ENCODE assay signal across 8 cellular contexts in the genomic region with DNA sequence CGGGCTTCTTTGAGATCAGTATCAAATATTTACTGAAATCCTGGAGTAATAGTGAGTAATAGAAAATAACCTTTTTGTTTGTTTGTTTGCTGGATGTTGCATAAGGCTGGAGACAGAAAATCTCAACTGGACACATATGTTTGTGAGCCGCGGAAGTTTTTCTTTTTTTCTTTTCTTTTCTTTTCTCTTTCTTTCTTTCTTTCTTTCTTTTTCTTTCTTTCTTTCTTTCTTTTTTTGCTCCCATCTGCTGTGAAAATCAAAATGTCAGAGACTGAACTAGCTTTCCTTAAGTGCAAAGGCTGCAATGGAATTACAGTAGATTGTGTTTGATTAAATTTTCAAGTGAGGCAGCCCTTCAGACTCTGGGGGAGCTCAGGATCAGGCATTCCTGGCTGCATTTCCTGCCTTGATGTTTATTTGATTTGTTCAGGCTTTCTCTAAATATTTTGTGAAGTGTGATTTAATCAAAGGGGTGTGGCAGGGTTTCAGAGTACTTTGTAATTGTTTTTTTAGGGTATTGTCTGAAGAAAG. TPM values are rescaled to one million over a fixed set of nuclear protein-coding genes. Genes with fewer than 3 reads are reported as not detected.
DNase-seq lines count a peak whose midpoint lies in the region; ATAC-seq, FAIRE-seq and TF ChIP-seq lines count a peak whose summit lies in the region.

No MANE protein-coding gene starts in this region.

- no peaks in the 10 kb centered on the region for H3K79me2 ChIP-seq in fibroblast of lung (ENCODE audit: control insufficient read depth, insufficient read depth, low read length)

- no peak for ATAC-seq in HG03521 (IDR thresholded peaks at IDR 0.05; ENCODE audit: unreplicated experiment)
- no peak for ATAC-seq in HG02870 (IDR thresholded peaks at IDR 0.05; ENCODE audit: unreplicated experiment)
- no peak for ATAC-seq in HG03342 (IDR thresholded peaks at IDR 0.05; ENCODE audit: unreplicated experiment)

- H3K4me2 ChIP-seq in fibroblast of lung (ENCODE audit: extremely low read depth, insufficient read depth, low read length), result peak overlapping the region; percentile 60

- no peaks in the 10 kb centered on the region for H3K9me3 ChIP-seq in SJSA1 (replicated peaks)
- no peaks in the 10 kb centered on the region for H3K9me3 ChIP-seq in fibroblast of lung (ENCODE audit: control insufficient read depth, insufficient read depth, low read depth, low read length)

- H4K20me1 ChIP-seq in fibroblast of lung (ENCODE audit: control insufficient read depth, extremely low read depth, insufficient read depth, low read length), result no peaks in the 10 kb centered on the region

- TF ChIP-seq CTCF in fibroblast of lung (conservative IDR thresholded peaks at IDR 0.05 in 1 of 2, IDR thresholded peaks at IDR 0.05 in 1 of 2; ENCODE audit: low read depth in 1 of 2, low read length in 2 of 2), result no peak
- TF ChIP-seq CTCF in retinal pigment epithelial cell (conservative IDR thresholded peaks at IDR 0.05; ENCODE audit: low read depth, low read length), result no peak

- peak; percentile 4 for FAIRE-seq in GM19239 (lab: Jason Lieb, UNC)

- no peaks in the 10 kb centered on the region; the same call in 1 of the 2 replicates for H3K27me3 ChIP-seq in SJSA1 (replicated peaks)
- no peaks in the 10 kb centered on the region for H3K27me3 ChIP-seq in fibroblast of lung (ENCODE audit: control insufficient read depth, insufficient read depth, low read length)

- peak overlapping the region; percentile 57 for H3K4me3 ChIP-seq in SJSA1
- H3K4me3 ChIP-seq in fibroblast of lung (replicated peaks in 1 of 4; ENCODE audit: control extremely low read depth in 1 of 4, insufficient read depth in 1 of 4, low read depth in 3 of 4, low read length in 4 of 4), result peak overlapping the region; percentile 60 to 76 (median 72)
- peak overlapping the region; percentile 74 for H3K4me3 ChIP-seq in retinal pigment epithelial cell (ENCODE audit: low read length)

- DNase-seq in GM19239 (ENCODE audit: insufficient read length, low spot score) (no peak), SJSA1 (ENCODE audit: low read depth in 1 of 2, low spot score in 2 of 2) (peak in 1 of 2 experiments; percentile 51), fibroblast of lung (ENCODE audit: low read depth in 2 of 2) (peak in 1 of 2 donors; percentile 17), retinal pigment epithelial cell (ENCODE audit: low read depth) (no peak)
- no peak for DNase-seq in activated CD4-positive, alpha-beta T cell treated with anti-CD3 and anti-CD28 coated beads for 4 hours

- no peak overlapping the region for H3K27ac ChIP-seq in SJSA1
- no peak overlapping the region for H3K27ac ChIP-seq in fibroblast of lung (ENCODE audit: insufficient read depth, low read length)

- H2AFZ ChIP-seq in fibroblast of lung (ENCODE audit: low read length), result peak overlapping the region; percentile 21

- no peaks in the 10 kb centered on the region for H3K36me3 ChIP-seq in SJSA1
- H3K36me3 ChIP-seq in fibroblast of lung (ENCODE audit: control insufficient read depth, insufficient read depth, low read length), result no peaks in the 10 kb centered on the region

- H3K4me1 ChIP-seq in SJSA1 (replicated peaks) (peaks cover 23% of the 10 kb centered on the region), fibroblast of lung (ENCODE audit: control insufficient read depth, extremely low read depth, insufficient read depth, low read length) (no peaks in the 10 kb centered on the region)

- peak overlapping the region; percentile 66 for H3K9ac ChIP-seq in fibroblast of lung (ENCODE audit: insufficient read depth, low read length)

RNA-seq across cellular contexts. Expression of a gene that starts 0.3 kb away (rescaled TPM):
- 2.0 and 2.5 TPM in 2 replicates for total RNA-seq in SJSA1 (2014; rRNA removed; shearing (Covaris generic))
- total RNA-seq in fibroblast of lung, result 4.1 and 18.3 TPM in 2 replicates
- polyA plus RNA-seq in fibroblast of lung, result 6.8 and 8.8 TPM in 2 replicates
- 10.1 and 14.2 TPM in 2 replicates for polyA plus RNA-seq in fibroblast of lung (2012)
- 22.0 and 38.2 TPM in 2 replicates for polyA minus RNA-seq in fibroblast of lung (ENCODE audit: low replicate concordance)
